In the genomic region with DNA sequence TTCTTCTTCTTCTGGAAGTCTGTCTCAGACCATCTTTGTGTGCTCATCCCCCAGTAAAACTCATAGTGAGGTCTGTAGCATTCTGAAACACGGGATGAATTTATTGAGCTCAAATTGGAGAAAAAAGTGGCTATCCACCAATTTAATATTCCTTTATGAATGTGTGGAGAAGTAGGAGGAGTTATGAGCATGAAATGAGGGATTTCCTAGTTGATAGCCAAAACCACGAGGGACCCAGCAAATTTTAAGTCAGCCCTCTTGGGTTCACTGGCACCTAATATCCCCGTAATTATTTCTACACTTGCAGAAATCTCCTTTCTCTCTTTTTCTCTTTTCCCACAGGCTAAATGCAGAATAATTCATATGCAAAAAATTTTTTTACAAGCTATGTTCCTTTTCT, we compare ENCODE assay signal across 12 cellular contexts. TPM values are rescaled to one million over a fixed set of nuclear protein-coding genes. Genes with fewer than 3 reads are reported as not detected.
"Had no signal": no experiment of that assay in that cellular context is flagged by ENCODE, and none has a peak within 500 bp of the region (broad histone marks: within the 10 kb centered on the region; RNA-seq: fewer than 3 reads in every experiment).

Gene OR52A1 (minus strand): TSS at position 101 of the 400 bp plus-strand sequence. CDS start 2,388 bp downstream, outside the sequence.

- DNase-seq: GM23248, GOT3, H7, H9, HCEC 1CT, HFFc6 had no signal

- ATAC-seq: GM23338, HCT116 had no signal

- H3K27ac Mint-ChIP-seq: GM23338, H9, HFFc6 had no signal

- H3K27ac ChIP-seq: GM23248 had no signal

- H3K36me3 ChIP-seq: HAP-1 had no signal

- H3K4me1 ChIP-seq: HAP-1 had no signal

- H3K4me3 ChIP-seq: GM23248, GM23338, HAP-1 had no signal

- FAIRE-seq: H1, H54 had no signal

- H3K9me3 ChIP-seq: HAP-1 had no signal

- H3K9me3 Mint-ChIP-seq: HFFc6 had no signal

- H3K4me2 ChIP-seq: GM23338 had no signal

- H2AFZ ChIP-seq: GM23248, GM23338 had no signal

- H3K4me3 Mint-ChIP-seq: GM23338, H9, HFFc6 had no signal

- H3K9ac ChIP-seq: GM23248 had no signal

RNA-seq across cellular contexts. Expression of gene OR52A1, which starts in this region (rescaled TPM):
- total RNA-seq: GM23248, H4, HFFc6 had no signal
- polyA plus RNA-seq: GM23248 had no signal
